Comparison of ENCODE assay signal across 29 cellular contexts in the genomic region with DNA sequence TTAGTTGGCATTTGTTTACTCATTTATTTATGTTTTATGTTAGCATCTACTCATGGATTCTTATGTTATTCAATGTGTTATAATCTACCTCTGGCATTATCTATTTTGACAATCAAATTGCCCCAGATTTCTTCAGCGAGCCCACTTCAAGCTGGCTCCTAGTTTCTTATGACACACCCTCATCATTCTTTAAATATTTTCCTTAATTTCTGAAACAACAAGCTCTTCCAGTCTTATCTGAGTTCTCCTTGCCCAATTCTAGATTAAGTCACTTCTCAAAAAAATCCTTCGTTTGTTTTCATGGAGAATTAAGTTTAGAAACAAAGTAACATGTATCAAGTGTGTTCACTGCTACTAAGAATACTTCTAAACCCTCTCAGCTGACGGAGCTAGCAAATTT.
"Had no signal": no experiment of that assay in that cellular context is flagged by ENCODE, and none has a peak within 500 bp of the region (broad histone marks: within the 10 kb centered on the region; RNA-seq: fewer than 3 reads in every experiment).

No MANE protein-coding gene starts in this region.

- H3K36me3 Mint-ChIP-seq: activated CD8-positive, alpha-beta memory T cell treated with anti-CD3 and anti-CD28 coated beads, Interleukin-2, amount 10 ng/mL, durations not matched to agents 7 days and 5 days; activated naive CD4-positive, alpha-beta T cell treated with anti-CD3 and anti-CD28 coated beads, Interleukin-2, amount 10 ng/mL, durations not matched to agents 7 days and 5 days; activated naive CD8-positive, alpha-beta T cell had no signal

- H3K4me3 Mint-ChIP-seq: activated CD4-positive, alpha-beta memory T cell treated with anti-CD3 and anti-CD28 coated beads, Interleukin-2, amount 10 ng/mL, durations not matched to agents 7 days and 5 days; activated CD8-positive, alpha-beta memory T cell treated with anti-CD3 and anti-CD28 coated beads, Interleukin-2, amount 10 ng/mL, durations not matched to agents 7 days and 5 days; activated naive CD4-positive, alpha-beta T cell treated with anti-CD3 and anti-CD28 coated beads, Interleukin-2, amount 10 ng/mL, durations not matched to agents 7 days and 5 days; activated naive CD8-positive, alpha-beta T cell; activated naive CD8-positive, alpha-beta T cell treated with anti-CD3 and anti-CD28 coated beads, Interleukin-2, amount 50 U/mL, for 24 hours had no signal

- H3K9me3 ChIP-seq: ascending aorta had no signal

- H3K27me3 ChIP-seq: ascending aorta had no signal

- H3K9me3 Mint-ChIP-seq: activated CD4-positive, alpha-beta memory T cell treated with anti-CD3 and anti-CD28 coated beads, Interleukin-2, amount 10 ng/mL, durations not matched to agents 7 days and 5 days; activated naive CD8-positive, alpha-beta T cell treated with anti-CD3 and anti-CD28 coated beads, Interleukin-2, amount 50 U/mL, for 24 hours had no signal

- ATAC-seq: activated CD8-positive, alpha-beta memory T cell treated with anti-CD3 and anti-CD28 coated beads, Interleukin-2, amount 10 ng/mL, durations not matched to agents 7 days and 5 days; activated naive CD8-positive, alpha-beta T cell treated with anti-CD3 and anti-CD28 coated beads, Interleukin-2, amount 50 U/mL, for 24 hours; PC-3 had no signal

- DNase-seq: activated CD4-positive, alpha-beta memory T cell treated with anti-CD3 and anti-CD28 coated beads, Interleukin-2, amount 10 ng/mL, durations not matched to agents 7 days and 5 days; activated CD4-positive, alpha-beta T cell treated with anti-CD3 and anti-CD28 coated beads for 1 hour; activated CD4-positive, alpha-beta T cell treated with anti-CD3 and anti-CD28 coated beads for 48 hours; activated CD4-positive, CD25-positive, alpha-beta regulatory T cell; activated CD8-positive, alpha-beta memory T cell treated with anti-CD3 and anti-CD28 coated beads for 24 hours; activated CD8-positive, alpha-beta memory T cell treated with anti-CD3 and anti-CD28 coated beads, Interleukin-2, amount 10 ng/mL, durations not matched to agents 7 days and 5 days; activated CD8-positive, alpha-beta memory T cell treated with anti-CD3 and anti-CD28 coated beads, Interleukin-2, amount 50 U/mL, for 48 hours; activated effector memory CD4-positive, alpha-beta T cell treated with Interleukin-2 at 50 U/mL for 16 hours; activated naive CD4-positive, alpha-beta T cell treated with anti-CD3 and anti-CD28 coated beads, Interleukin-2, amount 10 ng/mL, durations not matched to agents 7 days and 5 days; activated naive CD8-positive, alpha-beta T cell treated with anti-CD3 and anti-CD28 coated beads, Interleukin-2, amount 50 U/mL, for 24 hours; activated T-cell treated with anti-CD3 and anti-CD28 coated beads, Interleukin-2, amount 50 U/mL, for 48 hours; amygdala; caudate nucleus; NCI-H1105; NCI-H1417 treated with DMSO at 0.1 percent for 48 hours; NCI-H187 treated with DMSO at 0.1 percent for 48 hours; NCI-H2081; NCI-H2171 treated with DMSO at 0.1 percent for 48 hours; NCI-H2227 treated with DMSO at 0.1 percent for 48 hours; NCI-H446 treated with DMSO at 0.1 percent for 48 hours; NCI-H524; NCI-H69; Right ventricle myocardium superior; SW 1271; T1000; WERI-Rb-1 had no signal

- H3K36me3 ChIP-seq: ascending aorta, WERI-Rb-1 had no signal

- H3K27ac ChIP-seq: ascending aorta, WERI-Rb-1 had no signal

- H3K4me3 ChIP-seq: ascending aorta had no signal

- H3K27ac Mint-ChIP-seq: activated CD4-positive, alpha-beta memory T cell treated with anti-CD3 and anti-CD28 coated beads, Interleukin-2, amount 10 ng/mL, durations not matched to agents 7 days and 5 days; activated CD8-positive, alpha-beta memory T cell treated with anti-CD3 and anti-CD28 coated beads, Interleukin-2, amount 10 ng/mL, durations not matched to agents 7 days and 5 days; activated naive CD4-positive, alpha-beta T cell treated with anti-CD3 and anti-CD28 coated beads, Interleukin-2, amount 10 ng/mL, durations not matched to agents 7 days and 5 days; activated naive CD8-positive, alpha-beta T cell; activated naive CD8-positive, alpha-beta T cell treated with anti-CD3 and anti-CD28 coated beads, Interleukin-2, amount 50 U/mL, for 24 hours had no signal

- H3K4me1 Mint-ChIP-seq: activated CD4-positive, alpha-beta memory T cell treated with anti-CD3 and anti-CD28 coated beads, Interleukin-2, amount 10 ng/mL, durations not matched to agents 7 days and 5 days; activated CD8-positive, alpha-beta memory T cell treated with anti-CD3 and anti-CD28 coated beads, Interleukin-2, amount 10 ng/mL, durations not matched to agents 7 days and 5 days; activated naive CD4-positive, alpha-beta T cell treated with anti-CD3 and anti-CD28 coated beads, Interleukin-2, amount 10 ng/mL, durations not matched to agents 7 days and 5 days; activated naive CD8-positive, alpha-beta T cell treated with anti-CD3 and anti-CD28 coated beads, Interleukin-2, amount 50 U/mL, for 24 hours had no signal

- H3K27me3 Mint-ChIP-seq: activated CD4-positive, alpha-beta memory T cell treated with anti-CD3 and anti-CD28 coated beads, Interleukin-2, amount 10 ng/mL, durations not matched to agents 7 days and 5 days; activated CD8-positive, alpha-beta memory T cell treated with anti-CD3 and anti-CD28 coated beads, Interleukin-2, amount 10 ng/mL, durations not matched to agents 7 days and 5 days; activated naive CD4-positive, alpha-beta T cell treated with anti-CD3 and anti-CD28 coated beads, Interleukin-2, amount 10 ng/mL, durations not matched to agents 7 days and 5 days; activated naive CD8-positive, alpha-beta T cell had no signal
